In the genomic region with DNA sequence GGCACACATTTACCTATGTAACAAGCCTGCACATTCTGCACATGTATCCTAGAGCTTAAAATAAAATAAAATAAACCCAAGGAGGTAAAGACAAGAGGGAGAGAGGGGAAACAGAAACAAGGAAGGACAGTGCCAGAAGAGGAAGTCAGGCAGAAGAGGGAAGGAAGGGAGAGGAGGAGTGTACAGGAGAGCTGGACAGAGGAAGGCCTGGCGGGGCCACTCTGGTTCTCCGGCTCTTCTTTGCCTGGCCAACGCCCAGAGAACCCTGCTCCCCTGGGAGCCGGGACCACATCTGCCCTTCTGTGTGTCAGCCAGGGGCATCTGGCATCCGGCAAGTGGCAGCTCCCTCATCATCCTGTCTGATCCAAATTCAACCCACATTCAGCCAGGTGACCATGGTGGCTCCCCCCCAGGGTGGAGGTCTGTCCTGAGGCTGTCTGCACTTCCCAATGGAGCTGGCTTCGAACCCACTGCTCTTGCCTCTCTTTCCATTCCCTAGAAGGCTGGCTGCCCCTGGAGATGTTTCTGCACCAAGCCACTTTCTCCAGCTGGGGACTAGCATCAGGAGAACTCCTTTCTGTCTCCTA, we compare ENCODE assay signal across 6 cellular contexts. TPM values are rescaled to one million over a fixed set of nuclear protein-coding genes. Genes with fewer than 3 reads are reported as not detected.
DNase-seq lines count a peak whose midpoint lies in the region; ATAC-seq, FAIRE-seq and TF ChIP-seq lines count a peak whose summit lies in the region.
"Not testable (repeated sequence)": the region's sequence is repeated elsewhere in the genome, so short reads cannot be mapped to it uniquely, and the experiment has no call there.

No MANE protein-coding gene starts in this region.

- not testable (repeated sequence) for BruUV-seq in HepG2 (replicated peaks; lab: Mats Ljungman, UMichigan)

- peaks cover 35% of the 10 kb centered on the region for H3K4me1 Mint-ChIP-seq in CD14-positive monocyte
- not testable (repeated sequence) for H3K4me1 Mint-ChIP-seq in naive thymus-derived CD4-positive, alpha-beta T cell; stimulated activated memory B cell treated with anti-CD40 and anti-IgM and Interleukin-4, amounts not matched to agents 10 μg/mL and 1 μg/mL and 100 μg/mL, for 72 hours

- not testable (repeated sequence) for H3K79me2 ChIP-seq in HepG2 (ENCODE audit: insufficient read depth, low read length)

- not testable (repeated sequence) for DNase-seq in CD14-positive monocyte (ENCODE audit: low spot score); HepG2 (ENCODE audit: low spot score); naive thymus-derived CD4-positive, alpha-beta T cell
- peak; percentile 17 for DNase-seq in left ventricle myocardium superior

- TF ChIP-seq POLR2A in gastroesophageal sphincter (IDR thresholded peaks at IDR 0.05); HepG2 (IDR thresholded peaks at IDR 0.05; ENCODE audit: insufficient read depth in 1 of 2, low read depth in 2 of 2, low read length in 2 of 2): not testable (repeated sequence)

- not testable (repeated sequence) for H3K27me3 ChIP-seq in gastroesophageal sphincter; HepG2 (ENCODE audit: control insufficient read depth in 1 of 2, insufficient read depth in 2 of 2, low read length in 2 of 2); naive thymus-derived CD4-positive, alpha-beta T cell (ENCODE audit: control insufficient read depth in 2 of 2, insufficient read depth in 2 of 2, low read length in 2 of 2)

- not testable (repeated sequence) for TF ChIP-seq EP300 in gastroesophageal sphincter (IDR thresholded peaks at IDR 0.05); HepG2 (IDR thresholded peaks at IDR 0.05; ENCODE audit: low read depth in 2 of 2, low read length in 2 of 2); HepG2 (CRISPR knock-in tag; IDR thresholded peaks at IDR 0.05; ENCODE audit: borderline replicate concordance)

- not testable (repeated sequence) for H3K9me3 ChIP-seq in gastroesophageal sphincter; HepG2 (ENCODE audit: low read length); naive thymus-derived CD4-positive, alpha-beta T cell (ENCODE audit: control insufficient read depth in 2 of 3, low read length in 3 of 3)

- not testable (repeated sequence) for TF ChIP-seq RAD21 in HepG2 (CRISPR knock-in tag; IDR thresholded peaks at IDR 0.05)

- CTCF ChIA-PET in HepG2 (lab: Yijun Ruan, JAX; ENCODE audit: low intra/inter-chr PET ratio, low total read pairs); naive thymus-derived CD4-positive, alpha-beta T cell (lab: Charles Lee): not testable (repeated sequence)

- not testable (repeated sequence) for H3K9me3 Mint-ChIP-seq in CD14-positive monocyte; naive thymus-derived CD4-positive, alpha-beta T cell; stimulated activated memory B cell treated with anti-CD40 and anti-IgM and Interleukin-4, amounts not matched to agents 10 μg/mL and 1 μg/mL and 100 μg/mL, for 72 hours

- H3K27me3 Mint-ChIP-seq in CD14-positive monocyte (ENCODE audit: low read depth in 3 of 3), result not testable (repeated sequence)
- peaks cover 0 to 11% (median 9%) of the 10 kb centered on the region in 5 donors for H3K27me3 Mint-ChIP-seq in naive thymus-derived CD4-positive, alpha-beta T cell
- peaks cover 34% of the 10 kb centered on the region for H3K27me3 Mint-ChIP-seq in stimulated activated memory B cell treated with anti-CD40 and anti-IgM and Interleukin-4, amounts not matched to agents 10 μg/mL and 1 μg/mL and 100 μg/mL, for 72 hours

- in situ Hi-C loops in HepG2 (cut with HindIII; ENCODE audit: extremely low pct_ligation_motif_present, low pct_unique_long_range_greater_than_20kb), result not testable (repeated sequence)

- peak overlapping the region in 5 of 7 donors; percentile 32 to 86 (median 64) for H3K27ac Mint-ChIP-seq in CD14-positive monocyte
- H3K27ac Mint-ChIP-seq in naive thymus-derived CD4-positive, alpha-beta T cell; stimulated activated memory B cell treated with anti-CD40 and anti-IgM and Interleukin-4, amounts not matched to agents 10 μg/mL and 1 μg/mL and 100 μg/mL, for 72 hours: not testable (repeated sequence)

- not testable (repeated sequence) for H3K36me3 Mint-ChIP-seq in CD14-positive monocyte; naive thymus-derived CD4-positive, alpha-beta T cell; stimulated activated memory B cell treated with anti-CD40 and anti-IgM and Interleukin-4, amounts not matched to agents 10 μg/mL and 1 μg/mL and 100 μg/mL, for 72 hours

- not testable (repeated sequence) for H3K36me3 ChIP-seq in gastroesophageal sphincter; HepG2 (replicated peaks in 1 of 2; ENCODE audit: control insufficient read depth in 1 of 2, insufficient read depth in 2 of 2, low read length in 2 of 2); naive thymus-derived CD4-positive, alpha-beta T cell (ENCODE audit: control insufficient read depth in 2 of 3, insufficient read depth in 3 of 3, low read length in 3 of 3)

- H3K4me2 ChIP-seq in HepG2 (ENCODE audit: low read depth, low read length), result not testable (repeated sequence)

- intact Hi-C loops in CD14-positive monocyte (cut with micrococcal nuclease); left ventricle myocardium superior (cut with micrococcal nuclease); HepG2 (cut with micrococcal nuclease; ENCODE audit: unreplicated experiment); naive thymus-derived CD4-positive, alpha-beta T cell (cut with micrococcal nuclease): not testable (repeated sequence)

- POLR2A ChIA-PET in HepG2 (lab: Yijun Ruan, JAX); naive thymus-derived CD4-positive, alpha-beta T cell (lab: Charles Lee): not testable (repeated sequence)

- H3K4me3 ChIP-seq in gastroesophageal sphincter; HepG2 (replicated peaks in 1 of 3; ENCODE audit: insufficient read depth in 1 of 3, low read depth in 2 of 3, low read length in 3 of 3); naive thymus-derived CD4-positive, alpha-beta T cell (ENCODE audit: low read length): not testable (repeated sequence)

- not testable (repeated sequence) for TF ChIP-seq CTCF in CD14-positive monocyte (IDR thresholded peaks at IDR 0.05); gastroesophageal sphincter (IDR thresholded peaks at IDR 0.05); HepG2 (CRISPR knock-in tag; IDR thresholded peaks at IDR 0.05)

- FAIRE-seq in HepG2 (lab: Jason Lieb, UNC), result not testable (repeated sequence)

- not testable (repeated sequence) for H3K9ac ChIP-seq in HepG2 (ENCODE audit: insufficient read depth, low read depth, low read length)

- ATAC-seq in gastroesophageal sphincter, result peak; percentile 57
- peak; percentile 76 for ATAC-seq in left ventricle myocardium superior
- ATAC-seq in HepG2, result peak; percentile 44
- ATAC-seq in naive thymus-derived CD4-positive, alpha-beta T cell, result peak; percentile 58
- peak; percentile 43 for ATAC-seq in stimulated activated memory B cell treated with anti-CD40 and anti-IgM and Interleukin-4, amounts not matched to agents 10 μg/mL and 1 μg/mL and 100 μg/mL, for 72 hours

- H4K20me1 ChIP-seq in HepG2 (ENCODE audit: insufficient read depth, low read length), result not testable (repeated sequence)

- not testable (repeated sequence) for H3K4me1 ChIP-seq in gastroesophageal sphincter; HepG2 (ENCODE audit: insufficient read depth, low read length); naive thymus-derived CD4-positive, alpha-beta T cell (ENCODE audit: control insufficient read depth in 2 of 2, insufficient read depth in 2 of 2, low read length in 2 of 2)

- peak overlapping the region; percentile 9 to 39 for H3K4me3 Mint-ChIP-seq in CD14-positive monocyte
- not testable (repeated sequence) for H3K4me3 Mint-ChIP-seq in naive thymus-derived CD4-positive, alpha-beta T cell; stimulated activated memory B cell treated with anti-CD40 and anti-IgM and Interleukin-4, amounts not matched to agents 10 μg/mL and 1 μg/mL and 100 μg/mL, for 72 hours

- 50% methylated on average over 1 of the region's 6 CpGs; no CpG with 5 or more reads in 1 of the 2 donors for WGBS in gastroesophageal sphincter (ENCODE audit: low coverage in 1 of 2), 2 donors
- WGBS in HepG2 (ENCODE audit: low lambda C conversion rate), result 20% methylated on average over 2 of the region's 6 CpGs

- not testable (repeated sequence) for H3K27ac ChIP-seq in gastroesophageal sphincter; HepG2 (ENCODE audit: extremely low read length, insufficient read depth, low read length); naive thymus-derived CD4-positive, alpha-beta T cell (ENCODE audit: low read depth, low read length)

- H2AFZ ChIP-seq in HepG2 (ENCODE audit: low read length), result not testable (repeated sequence)

RNA-seq across cellular contexts. Expression of a gene that starts 55.5 kb away (rescaled TPM):
- polyA plus RNA-seq in CD14-positive monocyte (1 to 10 TPM; 4.3 to 5.1 TPM), HepG2 (2011; rRNA removed) (13.4 and 16.4 TPM in 2 replicates)
- total RNA-seq in gastroesophageal sphincter (10 to 100 TPM in 3 of 4 donors, 1 to 10 TPM in 1; 3.0 to 19.9 (median 14.1) TPM), left ventricle myocardium superior (5.3 TPM), HepG2 (2016; rRNA removed; fragmentation: Illumina TruSeq; extraction: Trizol) (2.9 and 9.6 TPM in 2 replicates)
- total RNA-seq in HepG2 (2016; cell fraction: cytosol; rRNA removed; fragmentation: Illumina TruSeq; extraction: Trizol; ENCODE audit: low read depth), result 4.3 TPM in 2 replicates
- total RNA-seq in HepG2 (2016; cell fraction: insoluble cytoplasmic fraction; rRNA removed; fragmentation: Illumina TruSeq; extraction: Trizol), result 2.4 and 8.8 TPM in 2 replicates
- total RNA-seq in HepG2 (2016; cell fraction: membrane; rRNA removed; fragmentation: Illumina TruSeq; extraction: Trizol), result 2.8 and 3.6 TPM in 2 replicates
- total RNA-seq in HepG2 (2016; cell fraction: nucleus; rRNA removed; fragmentation: Illumina TruSeq; extraction: Trizol), result 14.4 and 20.3 TPM in 2 replicates
- polyA plus RNA-seq in HepG2 (2011; cell fraction: cytosol; rRNA removed), result 4.3 and 6.5 TPM in 2 replicates
- 36.6 and 49.2 TPM in 2 replicates for polyA plus RNA-seq in HepG2 (2011; cell fraction: nucleus; rRNA removed)
- 8.6 and 9.0 TPM in 2 replicates for polyA plus RNA-seq in HepG2 (2012)
- polyA plus RNA-seq in HepG2 (2016; cell fraction: cytosol; fragmentation: Illumina TruSeq; extraction: Trizol; ENCODE audit: low read depth), result 1.6 and 2.2 TPM in 2 replicates
- polyA plus RNA-seq in HepG2 (2016; cell fraction: insoluble cytoplasmic fraction; fragmentation: Illumina TruSeq; extraction: Trizol; ENCODE audit: low read depth), result 3.3 and 4.4 TPM in 2 replicates
- polyA plus RNA-seq in HepG2 (2016; cell fraction: membrane; fragmentation: Illumina TruSeq; extraction: Trizol; ENCODE audit: low read depth), result 2.8 and 3.1 TPM in 2 replicates
- polyA plus RNA-seq in HepG2 (2016; cell fraction: nucleus; fragmentation: Illumina TruSeq; extraction: Trizol; ENCODE audit: insufficient read depth, low read depth), result 29.3 and 35.2 TPM in 2 replicates
- polyA minus RNA-seq in HepG2 (2011; rRNA and poly(A)+ RNA removed; ENCODE audit: low replicate concordance), result 17.8 and 18.9 TPM in 2 replicates
- 2.5 and 3.9 TPM in 2 replicates for polyA minus RNA-seq in HepG2 (2011; cell fraction: cytosol; rRNA and poly(A)+ RNA removed)
- 32.1 and 40.5 TPM in 2 replicates for polyA minus RNA-seq in HepG2 (2011; cell fraction: nucleus; rRNA and poly(A)+ RNA removed)
- 10 to 100 TPM; 16.5 to 57.9 (median 26.2) TPM for total RNA-seq in naive thymus-derived CD4-positive, alpha-beta T cell
- polyA plus RNA-seq in naive thymus-derived CD4-positive, alpha-beta T cell, result 10 to 100 TPM; 14.8 to 19.0 TPM
